ENCODE assay signal across 35 cellular contexts in genomic region chr4:11134705-11135104, GRCh38.
"Had no signal": no experiment of that assay in that cellular context is flagged by ENCODE, and none has a peak within 500 bp of the region (broad histone marks: within the 10 kb centered on the region; RNA-seq: fewer than 3 reads in every experiment).

No MANE protein-coding gene starts in this region.

- DNase-seq: Karpas-422, Kasumi-1, KG1, MG63, MM.1S, MV-4-11, NCI-H1048, NCI-H1092, NCI-H1092 treated with DMSO at 0.1 percent for 48 hours, NCI-H1105, NCI-H1105 treated with DMSO at 0.1 percent for 48 hours, NCI-H1417, NCI-H1417 treated with DMSO at 0.1 percent for 48 hours, NCI-H1436, NCI-H1436 treated with DMSO at 0.1 percent for 48 hours, NCI-H146, NCI-H1694, NCI-H1694 treated with DMSO at 0.1 percent for 48 hours, NCI-H187, NCI-H187 treated with DMSO at 0.1 percent for 48 hours, NCI-H1930, NCI-H2029, NCI-H2029 treated with DMSO at 0.1 percent for 48 hours, NCI-H2081, NCI-H2081 treated with DMSO at 0.1 percent for 48 hours, NCI-H2107, NCI-H2171, NCI-H2171 treated with DMSO at 0.1 percent for 48 hours, NCI-H2227 treated with DMSO at 0.1 percent for 48 hours, NCI-H226, NCI-H345, NCI-H446, NCI-H446 treated with DMSO at 0.1 percent for 48 hours, NCI-H510A had no signal

- H3K9me3 ChIP-seq: MG63 had no signal

- H3K27ac ChIP-seq: KMS-11 had no signal

- H3K9ac ChIP-seq: KMS-11 had no signal

- H3K36me3 ChIP-seq: MG63 had no signal

- H3K4me3 ChIP-seq: MG63 had no signal

- H3K27me3 ChIP-seq: MG63 had no signal

- H3K4me2 ChIP-seq: KMS-11 had no signal
